Comparison of ENCODE assay signal across 20 cellular contexts in genomic region chr5:81747030-81747429, GRCh38.
"Had no signal": no experiment of that assay in that cellular context is flagged by ENCODE, and none has a peak within 500 bp of the region (broad histone marks: within the 10 kb centered on the region; RNA-seq: fewer than 3 reads in every experiment).

No MANE protein-coding gene starts in this region.

- DNase-seq: activated CD4-positive, alpha-beta T cell treated with anti-CD3 and anti-CD28 coated beads for 1 hour; activated CD8-positive, alpha-beta memory T cell treated with anti-CD3 and anti-CD28 coated beads for 24 hours; activated CD8-positive, alpha-beta memory T cell treated with anti-CD3 and anti-CD28 coated beads, Interleukin-2, amount 50 U/mL, for 48 hours; activated effector memory CD4-positive, alpha-beta T cell treated with anti-CD3 and anti-CD28 coated beads, Interleukin-2, amount 50 U/mL, for 16 hours; activated T-cell treated with anti-CD3 and anti-CD28 coated beads, Interleukin-2, amount 50 U/mL, for 72 hours; adrenal gland; effector memory CD4-positive, alpha-beta T cell; left ventricle myocardium superior; stimulated activated CD4-positive, alpha-beta T cell treated with anti-CD3 and anti-CD28 coated beads, Interleukin-4, amount 100 ng/mL, for 1 hour; stomach; upper lobe of left lung; WERI-Rb-1 had no signal

- H2AFZ ChIP-seq: parathyroid adenoma had no signal

- H3K27me3 ChIP-seq: adrenal gland, cardiac muscle cell, upper lobe of left lung had no signal

- H3K4me2 ChIP-seq: smooth muscle cell had no signal

- H3K27ac ChIP-seq: adrenal gland, cardiac muscle cell, neutrophil, parathyroid adenoma, stomach, upper lobe of left lung, WERI-Rb-1 had no signal

- H3K9ac ChIP-seq: parathyroid adenoma had no signal

- H3K36me3 Mint-ChIP-seq: activated naive CD4-positive, alpha-beta T cell treated with anti-CD3 and anti-CD28 coated beads, Interleukin-2, amount 50 U/mL, for 24 hours had no signal

- H3K36me3 ChIP-seq: adrenal gland, cardiac muscle cell, neutrophil, upper lobe of left lung had no signal

- ATAC-seq: activated T-cell treated with anti-CD3 and anti-CD28 coated beads, Interleukin-2, amount 50 U/mL, for 72 hours; left ventricle myocardium superior; sciatic nerve; stimulated activated effector memory CD8-positive, alpha-beta T cell treated with anti-CD3 and anti-CD28 coated beads, Interleukin-12 subunit alpha, Interleukin-12 subunit beta, amount 100 ng/mL, for 72 hours had no signal

- H3K9me3 ChIP-seq: adrenal gland, neutrophil, stomach, upper lobe of left lung had no signal

- H3K27ac Mint-ChIP-seq: activated naive CD4-positive, alpha-beta T cell treated with anti-CD3 and anti-CD28 coated beads, Interleukin-2, amount 50 U/mL, for 24 hours; activated T-cell treated with anti-CD3 and anti-CD28 coated beads, Interleukin-2, amount 50 U/mL, for 72 hours; dendritic cell treated with granulocyte-macrophage colony-stimulating factor and Interleukin-4, amounts not matched to agents 40 ng/mL and 50 ng/mL, for 4 days; stimulated activated effector memory CD8-positive, alpha-beta T cell treated with anti-CD3 and anti-CD28 coated beads, Interleukin-12 subunit alpha, Interleukin-12 subunit beta, amount 100 ng/mL, for 72 hours had no signal

- H3K27me3 Mint-ChIP-seq: activated naive CD4-positive, alpha-beta T cell treated with anti-CD3 and anti-CD28 coated beads, Interleukin-2, amount 50 U/mL, for 24 hours had no signal

- H3K4me3 Mint-ChIP-seq: activated naive CD4-positive, alpha-beta T cell treated with anti-CD3 and anti-CD28 coated beads, Interleukin-2, amount 50 U/mL, for 24 hours; activated T-cell treated with anti-CD3 and anti-CD28 coated beads, Interleukin-2, amount 50 U/mL, for 72 hours; dendritic cell treated with granulocyte-macrophage colony-stimulating factor and Interleukin-4, amounts not matched to agents 40 ng/mL and 50 ng/mL, for 4 days; stimulated activated effector memory CD8-positive, alpha-beta T cell treated with anti-CD3 and anti-CD28 coated beads, Interleukin-12 subunit alpha, Interleukin-12 subunit beta, amount 100 ng/mL, for 72 hours had no signal

- H3K9me3 Mint-ChIP-seq: activated naive CD4-positive, alpha-beta T cell treated with anti-CD3 and anti-CD28 coated beads, Interleukin-2, amount 50 U/mL, for 24 hours; activated T-cell treated with anti-CD3 and anti-CD28 coated beads, Interleukin-2, amount 50 U/mL, for 72 hours; dendritic cell treated with granulocyte-macrophage colony-stimulating factor and Interleukin-4, amounts not matched to agents 40 ng/mL and 50 ng/mL, for 4 days; stimulated activated effector memory CD8-positive, alpha-beta T cell treated with anti-CD3 and anti-CD28 coated beads, Interleukin-12 subunit alpha, Interleukin-12 subunit beta, amount 100 ng/mL, for 72 hours had no signal

- H3K4me3 ChIP-seq: adrenal gland, cardiac muscle cell, smooth muscle cell, stomach, upper lobe of left lung had no signal
